In genomic region chr4:171588146-171588545, GRCh38 we compare ENCODE assay signal across 20 cellular contexts.
"Had no signal": no experiment of that assay in that cellular context is flagged by ENCODE, and none has a peak within 500 bp of the region (broad histone marks: within the 10 kb centered on the region; RNA-seq: fewer than 3 reads in every experiment).

No MANE protein-coding gene starts in this region.

- H3K27ac ChIP-seq: colonic mucosa, skin epidermis, suprapubic skin, transverse colon, vagina had no signal

- H3K27me3 ChIP-seq: colonic mucosa, suprapubic skin, transverse colon, vagina had no signal

- H3K4me1 ChIP-seq: colonic mucosa, suprapubic skin, transverse colon, vagina had no signal

- H3K36me3 ChIP-seq: colonic mucosa, suprapubic skin, transverse colon, vagina had no signal

- H3K4me3 ChIP-seq: colonic mucosa, skin epidermis, suprapubic skin, transverse colon, vagina had no signal

- H3K9me3 ChIP-seq: colonic mucosa, suprapubic skin, transverse colon, vagina had no signal

- DNase-seq: activated CD4-positive, alpha-beta memory T cell treated with anti-CD3 and anti-CD28 coated beads, Interleukin-2, amount 10 ng/mL, durations not matched to agents 7 days and 5 days; activated CD4-positive, alpha-beta T cell treated with anti-CD3 and anti-CD28 coated beads for 48 hours; activated CD4-positive, CD25-positive, alpha-beta regulatory T cell; activated CD8-positive, alpha-beta memory T cell treated with anti-CD3 and anti-CD28 coated beads, Interleukin-2, amount 10 ng/mL, durations not matched to agents 7 days and 5 days; activated naive CD4-positive, alpha-beta T cell treated with Interleukin-2 at 50 U/mL for 16 hours; activated naive CD8-positive, alpha-beta T cell treated with anti-CD3 and anti-CD28 coated beads, Interleukin-2, amount 10 ng/mL, durations not matched to agents 7 days and 5 days; activated T-cell treated with anti-CD3 and anti-CD28 coated beads, Interleukin-2, amount 50 U/mL, for 1 hour; anterior cingulate cortex; colonic mucosa; left ventricle myocardium superior; right cardiac atrium; stimulated activated CD4-positive, alpha-beta T cell treated with anti-CD3 and anti-CD28 coated beads, Interleukin-15, amount 100 ng/mL, for 24 hours; stimulated activated CD4-positive, alpha-beta T cell treated with anti-CD3 and anti-CD28 coated beads, Interleukin-2, amount 100 ng/mL, for 48 hours; T1000; transverse colon had no signal

- ATAC-seq: activated CD8-positive, alpha-beta memory T cell treated with anti-CD3 and anti-CD28 coated beads, Interleukin-2, amount 10 ng/mL, durations not matched to agents 7 days and 5 days; activated T-helper 17 cell treated with anti-CD3 and anti-CD28 coated beads, Interleukin-2, amount 50 U/mL, for 72 hours; esophagus mucosa; left ventricle myocardium superior; right cardiac atrium had no signal
